10 cellular contexts compared by ENCODE assay signal in genomic region chr1:40392206-40392605, GRCh38. TPM values are rescaled to one million over a fixed set of nuclear protein-coding genes. Genes with fewer than 3 reads are reported as not detected.
DNase-seq lines count a peak whose midpoint lies in the region; ATAC-seq and TF ChIP-seq lines count a peak whose summit lies in the region.
"Had no signal": no experiment of that assay in that cellular context is flagged by ENCODE, and none has a peak within 500 bp of the region (broad histone marks: within the 10 kb centered on the region; RNA-seq: fewer than 3 reads in every experiment).

No MANE protein-coding gene starts in this region.

- 21% methylated on average over 3 of the region's 3 CpGs for WGBS in SK-N-SH (ENCODE audit: low lambda C conversion rate)

- peak overlapping the region; percentile 98 for H3K27ac Mint-ChIP-seq in stimulated activated memory B cell treated with anti-CD40 and anti-IgM and Interleukin-4, amounts not matched to agents 10 μg/mL and 1 μg/mL and 100 μg/mL, for 72 hours

- TF ChIP-seq CTCF in SK-N-SH (IDR thresholded peaks at IDR 0.05) (no peak), GM20000 (IDR thresholded peaks at IDR 0.05; ENCODE audit: extremely low read depth, missing control alignments) (no peak)

- CTCF ChIA-PET in SK-N-SH (lab: Yijun Ruan, JAX) = interaction anchor here (2.3 to 5.9 kb wide), 2 partner anchors 13 to 54 kb away, joined by 10 to 37 read pairs; no protein-coding TSS in a partner anchor

- TF ChIP-seq EP300 in SK-N-SH (IDR thresholded peaks at IDR 0.05; ENCODE audit: borderline replicate concordance in 1 of 2, low read depth in 1 of 2, low read length in 1 of 2) = no peak

- peak; percentile 31 to 73 for DNase-seq in NCI-H2081 (lab: John Stamatoyannopoulos, UW)
- DNase-seq in NCI-H2081 treated with DMSO at 0.1 percent for 48 hours (lab: John Stamatoyannopoulos, UW) = no peak
- DNase-seq in SK-N-SH = no peak
- peak; percentile 66 for DNase-seq in fibroblast of the conjunctiva (ENCODE audit: low read depth)
- no peak for DNase-seq in DMS79 treated with DMSO at 0.1 percent for 48 hours (lab: John Stamatoyannopoulos, UW)
- no peak for DNase-seq in GM20000 (ENCODE audit: low spot score)

- peak overlapping the region in 1 of 2 experiments; percentile 52; a peak in 1 of 4 replicates for H3K27ac ChIP-seq in SK-N-SH (ENCODE audit: low read depth in 2 of 2, low read length in 1 of 2)
- H3K27ac ChIP-seq: A549 had no signal

- H3K4me3 ChIP-seq in SK-N-SH (ENCODE audit: low read depth in 2 of 2, low read length in 1 of 2) = no peak overlapping the region
- H3K4me3 ChIP-seq: A549, body of pancreas had no signal

- peaks cover 34% of the 10 kb centered on the region for H3K36me3 Mint-ChIP-seq in stimulated activated memory B cell treated with anti-CD40 and anti-IgM and Interleukin-4, amounts not matched to agents 10 μg/mL and 1 μg/mL and 100 μg/mL, for 72 hours

- no peaks in the 10 kb centered on the region for H3K9me3 Mint-ChIP-seq in stimulated activated memory B cell treated with anti-CD40 and anti-IgM and Interleukin-4, amounts not matched to agents 10 μg/mL and 1 μg/mL and 100 μg/mL, for 72 hours

- peaks cover 43% of the 10 kb centered on the region for H3K79me2 ChIP-seq in SK-N-SH (ENCODE audit: insufficient read depth)

- H3K36me3 ChIP-seq in SK-N-SH (replicated peaks in 1 of 2; ENCODE audit: control insufficient read depth in 1 of 2, insufficient read depth in 2 of 2, low read length in 1 of 2) = peaks cover 0 to 2% of the 10 kb centered on the region in 2 experiments

- H3K4me3 Mint-ChIP-seq in stimulated activated memory B cell treated with anti-CD40 and anti-IgM and Interleukin-4, amounts not matched to agents 10 μg/mL and 1 μg/mL and 100 μg/mL, for 72 hours = peak overlapping the region; percentile 6

- POLR2A ChIA-PET in SK-N-SH (lab: Yijun Ruan, JAX) = no interaction called here

- TF ChIP-seq RAD21 in SK-N-SH (IDR thresholded peaks at IDR 0.05; ENCODE audit: low read length) = no peak

- ATAC-seq in stimulated activated memory B cell treated with anti-CD40 and anti-IgM and Interleukin-4, amounts not matched to agents 10 μg/mL and 1 μg/mL and 100 μg/mL, for 72 hours = no peak
- ATAC-seq in HG03095 (IDR thresholded peaks at IDR 0.05; ENCODE audit: unreplicated experiment) = no peak
- ATAC-seq: A549 had no signal

- peaks cover 0 to 15% of the 10 kb centered on the region in 2 experiments; a peak in 1 of 4 replicates for H3K4me1 ChIP-seq in SK-N-SH (ENCODE audit: control insufficient read depth in 1 of 2, insufficient read depth in 2 of 2, low read depth in 1 of 2, low read length in 1 of 2)

- no peak overlapping the region for H3K9ac ChIP-seq in SK-N-SH

- no peaks in the 10 kb centered on the region for H3K9me3 ChIP-seq in SK-N-SH
- H3K9me3 ChIP-seq: A549, body of pancreas had no signal

- peaks cover 87% of the 10 kb centered on the region for H3K4me1 Mint-ChIP-seq in stimulated activated memory B cell treated with anti-CD40 and anti-IgM and Interleukin-4, amounts not matched to agents 10 μg/mL and 1 μg/mL and 100 μg/mL, for 72 hours

- no peak overlapping the region for H3K4me2 ChIP-seq in SK-N-SH
- H3K4me2 ChIP-seq: A549 had no signal

- H4K20me1 ChIP-seq in SK-N-SH (ENCODE audit: insufficient read depth) = no peaks in the 10 kb centered on the region

- H2AFZ ChIP-seq in SK-N-SH (ENCODE audit: low read depth) = no peak overlapping the region

- H3K27me3 Mint-ChIP-seq in stimulated activated memory B cell treated with anti-CD40 and anti-IgM and Interleukin-4, amounts not matched to agents 10 μg/mL and 1 μg/mL and 100 μg/mL, for 72 hours = no peaks in the 10 kb centered on the region

- peaks cover 6% of the 10 kb centered on the region for H3F3A ChIP-seq in SK-N-SH (replicated peaks; ENCODE audit: insufficient read depth)

- H3K27me3 ChIP-seq in SK-N-SH (ENCODE audit: insufficient read depth) = no peaks in the 10 kb centered on the region
- H3K27me3 ChIP-seq: body of pancreas had no signal

- H3K9me2 ChIP-seq in SK-N-SH = no peaks in the 10 kb centered on the region

TF ChIP-seq in SK-N-SH, 30 proteins besides CTCF, POLR2A, EP300 and RAD21 (continues in another document):
- TF ChIP-seq POLR2AphosphoS5 (IDR thresholded peaks at IDR 0.05; ENCODE audit: low read depth, low read length) (no peak), GATA2 (CRISPR knock-in tag; IDR thresholded peaks at IDR 0.05) (no peak), REST (IDR thresholded peaks at IDR 0.05; ENCODE audit: low read depth, low read length) (no peak), CHD2 (IDR thresholded peaks at IDR 0.05; ENCODE audit: low read length, partially characterized antibody) (no peak), NRF1 (IDR thresholded peaks at IDR 0.05; ENCODE audit: low read depth, low read length) (no peak), FOSL2 (IDR thresholded peaks at IDR 0.05; ENCODE audit: borderline replicate concordance, low read depth) (peak; percentile 66), SMC3 (IDR thresholded peaks at IDR 0.05; ENCODE audit: low read depth, low read length) (no peak), JUND (IDR thresholded peaks at IDR 0.05) (peak; percentile 73), IRF3 (IDR thresholded peaks at IDR 0.05; ENCODE audit: low read depth, low read length) (no peak), PBX3 (IDR thresholded peaks at IDR 0.05) (no peak; the same call in 1 of the 2 replicates), SIN3A (IDR thresholded peaks at IDR 0.05; ENCODE audit: borderline replicate concordance, low read depth, low read length) (0 out of 2 replicates have a peak, but pooled peaks have one; percentile 21), EZH2phosphoT487 (IDR thresholded peaks at IDR 0.05; ENCODE audit: borderline replicate concordance, low read depth) (no peak), RCOR1 (IDR thresholded peaks at IDR 0.05; ENCODE audit: low read length) (no peak), RXRA (IDR thresholded peaks at IDR 0.05; ENCODE audit: borderline replicate concordance, low read depth) (no peak)

RNA-seq across cellular contexts. Expression of gene SMAP2, which starts 18.7 kb away (rescaled TPM):
- 11.2 and 12.7 TPM in 2 replicates for polyA plus RNA-seq in SK-N-SH (2012; rRNA removed)
- polyA plus RNA-seq in SK-N-SH (2012; cell fraction: cytosol; rRNA removed) = 11.5 and 12.3 TPM in 2 replicates
- polyA plus RNA-seq in SK-N-SH (2012; cell fraction: nucleus; rRNA removed) = 13.2 and 15.8 TPM in 2 replicates

RNA-seq across cellular contexts. Expression of gene ZFP69B, which starts 58.1 kb away (rescaled TPM):
- polyA plus RNA-seq in SK-N-SH (2012; rRNA removed) = 1.7 and 2.1 TPM in 2 replicates
- polyA plus RNA-seq in SK-N-SH (2012; cell fraction: cytosol; rRNA removed) = 2.4 TPM in 2 replicates
- polyA plus RNA-seq in SK-N-SH (2012; cell fraction: nucleus; rRNA removed) = 2.1 and 3.0 TPM in 2 replicates

Comparison
In these comparisons a context has a peak if more than half of its experiments do, and no peak if none do; other contexts are left out.
1. DNase-seq: peak in NCI-H2081 (2 of 2) and fibroblast of the conjunctiva (single experiment); none in NCI-H2081 treated with DMSO at 0.1 percent for 48 hours (single experiment), SK-N-SH (single experiment), DMS79 treated with DMSO at 0.1 percent for 48 hours (single experiment) and GM20000 (single experiment).